In the genomic region with DNA sequence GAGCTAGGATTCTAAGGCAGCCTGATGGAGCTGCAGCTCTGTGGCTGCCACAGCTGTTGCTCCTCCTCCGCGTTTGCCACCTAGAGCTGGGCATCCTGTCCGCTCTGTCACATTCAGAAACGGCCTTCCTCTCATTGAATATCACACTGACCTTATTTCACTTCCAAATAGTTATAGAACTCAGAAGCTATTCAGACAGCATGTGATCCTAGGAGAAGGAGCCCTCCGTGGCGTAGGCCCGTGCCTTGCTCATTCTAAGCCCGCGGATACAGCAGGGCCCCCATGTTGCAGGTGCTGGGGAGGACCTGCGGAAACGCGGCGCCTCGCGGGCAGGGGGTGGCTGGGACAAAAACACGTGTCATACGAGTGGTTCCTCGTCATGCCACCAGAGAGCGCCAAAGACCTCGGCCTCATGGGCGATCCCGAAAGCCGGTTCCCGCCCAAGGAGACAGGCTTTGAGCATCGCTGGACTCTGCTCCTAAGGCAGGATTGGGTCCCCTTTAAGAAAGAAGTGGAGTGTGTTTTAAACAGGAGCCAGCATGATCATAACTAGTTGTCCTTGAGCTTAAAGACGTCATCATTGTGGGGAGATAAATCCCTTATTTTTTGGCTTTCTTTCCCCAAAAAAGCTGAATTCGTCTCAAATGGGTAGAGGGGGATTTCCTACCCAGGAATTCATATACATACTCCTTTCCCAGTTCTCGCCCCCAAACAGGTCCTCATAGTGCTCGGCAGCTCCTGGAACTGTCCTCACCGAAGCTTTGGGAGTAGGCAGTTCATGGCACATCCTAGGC, we compare ENCODE assay signal across 8 cellular contexts.
DNase-seq lines count a peak whose midpoint lies in the region; ATAC-seq lines count a peak whose summit lies in the region.

No MANE protein-coding gene starts in this region.

- DNase-seq in ACHN (peak; percentile 85), NCI-H2227 (lab: John Stamatoyannopoulos, UW; ENCODE audit: unreplicated experiment) (peak; percentile 89), left kidney (ENCODE audit: low read depth, low spot score) (peak; percentile 88)
- DNase-seq in central memory CD4-positive, alpha-beta T cell = peak; percentile 71
- DNase-seq in stimulated activated CD4-positive, alpha-beta T cell treated with anti-CD3 and anti-CD28 coated beads, Interleukin-4, amount 100 ng/mL, for 24 hours = peak; percentile 83

- in situ Hi-C loops in ACHN (cut with HindIII; ENCODE audit: low pct_ligation_motif_present, low pct_unique_long_range_greater_than_20kb, low sequenced_read_pairs) = no loop called here

- ATAC-seq in GM18867 (IDR thresholded peaks at IDR 0.05; ENCODE audit: unreplicated experiment) = peak; percentile 88
- peak; percentile 78 for ATAC-seq in HG03066 (IDR thresholded peaks at IDR 0.05; ENCODE audit: low read depth, unreplicated experiment)
- peak; percentile 89 to 91 for ATAC-seq in activated CD4-positive, CD25-positive, alpha-beta regulatory T cell treated with anti-CD3 and anti-CD28 coated beads, Interleukin-2, amount 50 U/mL, for 24 hours

Comparison
In these comparisons a context has a peak if more than half of its experiments do, and no peak if none do; other contexts are left out.
1. Peak in every context shown above with its lines: DNase-seq and ATAC-seq.